ENCODE assay signal across 18 cellular contexts in genomic region chr19:46503848-46504453, GRCh38. TPM values are rescaled to one million over a fixed set of nuclear protein-coding genes. Genes with fewer than 3 reads are reported as not detected.
"Had no signal": no experiment of that assay in that cellular context is flagged by ENCODE, and none has a peak within 500 bp of the region (broad histone marks: within the 10 kb centered on the region; RNA-seq: fewer than 3 reads in every experiment).

No MANE protein-coding gene starts in this region.

- H3K27ac ChIP-seq: sigmoid colon, upper lobe of left lung had no signal

- ATAC-seq: activated CD8-positive, alpha-beta T cell treated with anti-CD3 and anti-CD28 coated beads, Interleukin-2, amount 10 ng/mL, durations not matched to agents 7 days and 5 days; naive thymus-derived CD4-positive, alpha-beta T cell; WTC11 had no signal

- H3K4me3 Mint-ChIP-seq: activated CD8-positive, alpha-beta T cell treated with anti-CD3 and anti-CD28 coated beads, Interleukin-2, amount 10 ng/mL, durations not matched to agents 7 days and 5 days; activated naive CD4-positive, alpha-beta T cell treated with anti-CD3 and anti-CD28 coated beads for 36 hours; activated T-helper 1 cell treated with anti-CD3 and anti-CD28 coated beads, Interleukin-12 subunit alpha, Interleukin-12 subunit beta, Interleukin-2, Interleukin-4 antibody, amounts not matched to agents 30 ng/mL and 10 ng/mL and 1 ng/mL, durations not matched to agents 14 hours and 24 hours and 36 hours; immature natural killer cell; naive thymus-derived CD4-positive, alpha-beta T cell; T-helper 1 cell treated with Interleukin-12 subunit alpha and Interleukin-12 subunit beta and Interleukin-4 antibody, amounts not matched to agents 30 μg/mL and 1 μg/mL, for 36 hours; WTC11 had no signal

- H3K9me3 ChIP-seq: upper lobe of left lung had no signal

- H3K27ac Mint-ChIP-seq: activated CD8-positive, alpha-beta T cell treated with anti-CD3 and anti-CD28 coated beads, Interleukin-2, amount 10 ng/mL, durations not matched to agents 7 days and 5 days; activated naive CD4-positive, alpha-beta T cell treated with anti-CD3 and anti-CD28 coated beads for 36 hours; activated T-helper 1 cell treated with anti-CD3 and anti-CD28 coated beads, Interleukin-12 subunit alpha, Interleukin-12 subunit beta, Interleukin-2, Interleukin-4 antibody, amounts not matched to agents 30 ng/mL and 10 ng/mL and 1 ng/mL, durations not matched to agents 14 hours and 24 hours and 36 hours; immature natural killer cell; progenitor cell of endocrine pancreas; T-helper 1 cell treated with Interleukin-12 subunit alpha and Interleukin-12 subunit beta and Interleukin-4 antibody, amounts not matched to agents 30 μg/mL and 1 μg/mL, for 36 hours; WTC11 had no signal

- H3K36me3 Mint-ChIP-seq: immature natural killer cell; naive thymus-derived CD4-positive, alpha-beta T cell; WTC11 had no signal

- H3K36me3 ChIP-seq: sigmoid colon, upper lobe of left lung had no signal

- H3K4me1 ChIP-seq: sigmoid colon, upper lobe of left lung had no signal

- H3K27me3 ChIP-seq: sigmoid colon, upper lobe of left lung had no signal

- H3K9me3 Mint-ChIP-seq: activated naive CD4-positive, alpha-beta T cell treated with anti-CD3 and anti-CD28 coated beads for 36 hours; activated T-helper 1 cell treated with anti-CD3 and anti-CD28 coated beads, Interleukin-12 subunit alpha, Interleukin-12 subunit beta, Interleukin-2, Interleukin-4 antibody, amounts not matched to agents 30 ng/mL and 10 ng/mL and 1 ng/mL, durations not matched to agents 14 hours and 24 hours and 36 hours; immature natural killer cell; naive thymus-derived CD4-positive, alpha-beta T cell; T-helper 1 cell treated with Interleukin-12 subunit alpha and Interleukin-12 subunit beta and Interleukin-4 antibody, amounts not matched to agents 30 μg/mL and 1 μg/mL, for 36 hours; WTC11 had no signal

- DNase-seq: activated CD4-positive, alpha-beta T cell treated with anti-CD3 and anti-CD28 coated beads for 48 hours; activated CD8-positive, alpha-beta memory T cell treated with anti-CD3 and anti-CD28 coated beads, Interleukin-2, amount 50 U/mL, for 48 hours; activated CD8-positive, alpha-beta T cell treated with anti-CD3 and anti-CD28 coated beads, Interleukin-2, amount 10 ng/mL, durations not matched to agents 7 days and 5 days; activated naive CD4-positive, alpha-beta T cell treated with anti-CD3 and anti-CD28 coated beads for 36 hours; dermis blood vessel endothelial cell; immature natural killer cell; naive thymus-derived CD4-positive, alpha-beta T cell; occipital lobe; sigmoid colon; stimulated activated naive CD4-positive, alpha-beta T cell; substantia nigra; upper lobe of left lung had no signal

- H3K4me1 Mint-ChIP-seq: immature natural killer cell, WTC11 had no signal

- H3K4me3 ChIP-seq: lung, sigmoid colon, upper lobe of left lung had no signal

RNA-seq across cellular contexts. Expression of gene PNMA8B, which starts 8.3 kb away (rescaled TPM):
- total RNA-seq: activated T-helper 1 cell treated with anti-CD3 and anti-CD28 coated beads, Interleukin-12 subunit alpha, Interleukin-12 subunit beta, Interleukin-2, Interleukin-4 antibody, amounts not matched to agents 30 ng/mL and 10 ng/mL and 1 ng/mL, durations not matched to agents 14 hours and 24 hours and 36 hours had no signal
- polyA plus RNA-seq: immature natural killer cell had no signal

RNA-seq across cellular contexts. Expression of gene PNMA8A, which starts 32.6 kb away (rescaled TPM):
- total RNA-seq: activated CD8-positive, alpha-beta T cell treated with anti-CD3 and anti-CD28 coated beads, Interleukin-2, amount 10 ng/mL, durations not matched to agents 7 days and 5 days; activated T-helper 1 cell treated with anti-CD3 and anti-CD28 coated beads, Interleukin-12 subunit alpha, Interleukin-12 subunit beta, Interleukin-2, Interleukin-4 antibody, amounts not matched to agents 30 ng/mL and 10 ng/mL and 1 ng/mL, durations not matched to agents 14 hours and 24 hours and 36 hours; mononuclear cell had no signal
- polyA plus RNA-seq: immature natural killer cell; naive thymus-derived CD4-positive, alpha-beta T cell had no signal
